ENCODE assay signal across 20 cellular contexts in the genomic region with DNA sequence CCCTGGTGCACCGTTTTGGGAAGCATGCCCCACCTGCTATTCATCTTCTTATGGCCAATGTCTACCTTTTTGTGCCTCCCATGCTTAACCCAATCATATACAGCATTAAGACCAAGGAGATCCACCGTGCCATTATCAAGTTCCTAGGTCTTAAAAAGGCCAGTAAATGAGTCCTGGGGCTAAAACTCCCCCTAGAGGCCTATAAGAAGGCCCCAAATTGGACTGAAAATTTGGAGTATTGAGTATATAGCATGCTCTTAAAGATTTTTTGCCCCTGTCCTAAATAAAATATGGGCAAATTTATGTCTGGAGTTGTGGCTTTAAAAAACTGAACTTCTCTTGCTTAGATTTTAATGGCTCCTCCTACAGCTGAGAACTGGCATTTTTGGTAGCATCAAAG. TPM values are rescaled to one million over a fixed set of nuclear protein-coding genes. Genes with fewer than 3 reads are reported as not detected.
"Had no signal": no experiment of that assay in that cellular context is flagged by ENCODE, and none has a peak within 500 bp of the region (broad histone marks: within the 10 kb centered on the region; RNA-seq: fewer than 3 reads in every experiment).

No MANE protein-coding gene starts in this region.

- H3K27me3 ChIP-seq: body of pancreas, right atrium auricular region, tibial artery, vagina had no signal

- H3K4me1 Mint-ChIP-seq: activated naive CD4-positive, alpha-beta T cell treated with anti-CD3 and anti-CD28 coated beads, Interleukin-2, amount 50 U/mL, for 24 hours; naive B cell; stimulated activated memory B cell treated with anti-CD40 and anti-IgM and Interleukin-4, amounts not matched to agents 10 μg/mL and 1 μg/mL and 100 μg/mL, for 72 hours had no signal

- H3K4me3 ChIP-seq: body of pancreas, lung, right atrium auricular region, smooth muscle cell, tibial artery, vagina had no signal

- DNase-seq: activated CD4-positive, CD25-positive, alpha-beta regulatory T cell; activated effector memory CD4-positive, alpha-beta T cell treated with Interleukin-2 at 50 U/mL for 16 hours; activated T-cell treated with anti-CD3 and anti-CD28 coated beads, Interleukin-2, amount 50 U/mL, for 24 hours; body of pancreas; central memory CD4-positive, alpha-beta T cell; foreskin fibroblast; glutamatergic neuron; left cardiac atrium; naive B cell; posterior cingulate gyrus; tibial artery had no signal

- H3K27ac Mint-ChIP-seq: activated naive CD4-positive, alpha-beta T cell treated with anti-CD3 and anti-CD28 coated beads, Interleukin-2, amount 50 U/mL, for 24 hours; activated T-cell treated with anti-CD3 and anti-CD28 coated beads, Interleukin-2, amount 50 U/mL, for 24 hours; dendritic cell treated with granulocyte-macrophage colony-stimulating factor and Interleukin-4, amounts not matched to agents 40 ng/mL and 50 ng/mL, for 4 days; naive B cell; stimulated activated memory B cell treated with anti-CD40 and anti-IgM and Interleukin-4, amounts not matched to agents 10 μg/mL and 1 μg/mL and 100 μg/mL, for 72 hours had no signal

- H3K36me3 Mint-ChIP-seq: activated naive CD4-positive, alpha-beta T cell treated with anti-CD3 and anti-CD28 coated beads, Interleukin-2, amount 50 U/mL, for 24 hours; naive B cell; stimulated activated memory B cell treated with anti-CD40 and anti-IgM and Interleukin-4, amounts not matched to agents 10 μg/mL and 1 μg/mL and 100 μg/mL, for 72 hours had no signal

- H3K27ac ChIP-seq: body of pancreas, right atrium auricular region, tibial artery, vagina had no signal

- FAIRE-seq: TTC549 had no signal

- H3K4me2 ChIP-seq: smooth muscle cell had no signal

- ATAC-seq: body of pancreas, esophagus mucosa, left cardiac atrium had no signal

- H3K9me3 ChIP-seq: body of pancreas, right atrium auricular region, tibial artery, vagina had no signal

- H3K36me3 ChIP-seq: right atrium auricular region, tibial artery, vagina had no signal

- H3K4me1 ChIP-seq: body of pancreas, right atrium auricular region, tibial artery, vagina had no signal

- H3K27me3 Mint-ChIP-seq: activated naive CD4-positive, alpha-beta T cell treated with anti-CD3 and anti-CD28 coated beads, Interleukin-2, amount 50 U/mL, for 24 hours; dendritic cell treated with granulocyte-macrophage colony-stimulating factor and Interleukin-4, amounts not matched to agents 40 ng/mL and 50 ng/mL, for 4 days had no signal

- H3K4me3 Mint-ChIP-seq: activated naive CD4-positive, alpha-beta T cell treated with anti-CD3 and anti-CD28 coated beads, Interleukin-2, amount 50 U/mL, for 24 hours; activated T-cell treated with anti-CD3 and anti-CD28 coated beads, Interleukin-2, amount 50 U/mL, for 24 hours; dendritic cell treated with granulocyte-macrophage colony-stimulating factor and Interleukin-4, amounts not matched to agents 40 ng/mL and 50 ng/mL, for 4 days; naive B cell; stimulated activated memory B cell treated with anti-CD40 and anti-IgM and Interleukin-4, amounts not matched to agents 10 μg/mL and 1 μg/mL and 100 μg/mL, for 72 hours had no signal

- H3K9me3 Mint-ChIP-seq: activated naive CD4-positive, alpha-beta T cell treated with anti-CD3 and anti-CD28 coated beads, Interleukin-2, amount 50 U/mL, for 24 hours; activated T-cell treated with anti-CD3 and anti-CD28 coated beads, Interleukin-2, amount 50 U/mL, for 24 hours; dendritic cell treated with granulocyte-macrophage colony-stimulating factor and Interleukin-4, amounts not matched to agents 40 ng/mL and 50 ng/mL, for 4 days; naive B cell; stimulated activated memory B cell treated with anti-CD40 and anti-IgM and Interleukin-4, amounts not matched to agents 10 μg/mL and 1 μg/mL and 100 μg/mL, for 72 hours had no signal

RNA-seq across cellular contexts. Expression of a gene that starts 6.6 kb away (rescaled TPM):
- total RNA-seq: body of pancreas, esophagus mucosa, left cardiac atrium, lung, right atrium auricular region, smooth muscle cell, vagina had no signal
- polyA plus RNA-seq: lung, smooth muscle cell had no signal

RNA-seq across cellular contexts. Expression of a gene that starts 31.7 kb away (rescaled TPM):
- total RNA-seq: body of pancreas, esophagus mucosa, left cardiac atrium, lung, right atrium auricular region, smooth muscle cell, vagina had no signal
- polyA plus RNA-seq: lung, smooth muscle cell had no signal

RNA-seq across cellular contexts. Expression of a gene that starts 38.9 kb away (rescaled TPM):
- total RNA-seq: body of pancreas, esophagus mucosa, left cardiac atrium, lung, right atrium auricular region, smooth muscle cell, vagina had no signal
- polyA plus RNA-seq: lung, smooth muscle cell had no signal

RNA-seq across cellular contexts. Expression of a gene that starts 46.9 kb away (rescaled TPM):
- total RNA-seq: body of pancreas, esophagus mucosa, left cardiac atrium, right atrium auricular region had no signal
- polyA plus RNA-seq: smooth muscle cell had no signal

RNA-seq across cellular contexts. Expression of a gene that starts 51.1 kb away (rescaled TPM):
- total RNA-seq: body of pancreas, esophagus mucosa, left cardiac atrium, right atrium auricular region, smooth muscle cell, vagina had no signal
- polyA plus RNA-seq: lung, smooth muscle cell had no signal
